ENCODE assay signal across 9 cellular contexts in the genomic region with DNA sequence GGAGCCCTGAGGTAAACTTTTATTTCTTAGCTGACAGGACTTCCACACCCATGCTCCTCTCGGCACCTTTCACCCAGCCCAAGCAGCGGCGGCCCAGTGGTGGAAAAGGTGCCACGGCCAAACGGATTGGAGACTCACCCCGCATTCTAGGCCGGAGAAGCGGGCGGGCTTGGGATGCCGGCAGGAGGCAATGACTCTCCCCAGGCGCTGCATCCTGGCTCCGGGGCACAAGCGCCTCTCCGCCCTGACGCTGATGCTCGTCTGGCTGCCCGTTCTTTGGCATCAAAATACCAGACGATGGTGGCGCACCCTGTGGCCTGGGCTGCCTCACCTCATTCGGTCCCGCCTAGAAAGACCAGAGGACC. TPM values are rescaled to one million over a fixed set of nuclear protein-coding genes. Genes with fewer than 3 reads are reported as not detected.
DNase-seq lines count a peak whose midpoint lies in the region; ATAC-seq and TF ChIP-seq lines count a peak whose summit lies in the region.
"Had no signal": no experiment of that assay in that cellular context is flagged by ENCODE, and none has a peak within 500 bp of the region (broad histone marks: within the 10 kb centered on the region; RNA-seq: fewer than 3 reads in every experiment).

No MANE protein-coding gene starts in this region.

- intact Hi-C loops in colonic mucosa (cut with DNase I), result no loop called here

- peak overlapping the region; percentile 54 for H3K4me3 ChIP-seq in AG04449 (ENCODE audit: low read depth, low read length)
- peak overlapping the region; percentile 19 for H3K4me3 ChIP-seq in colonic mucosa
- H3K4me3 ChIP-seq in mucosa of stomach (ENCODE audit: low read length), result no peak overlapping the region

- POLR2A ChIA-PET in AG04449 (lab: Yijun Ruan, JAX), result no interaction called here

- TF ChIP-seq CTCF in AG04449 (IDR thresholded peaks at IDR 0.05; ENCODE audit: insufficient read depth, low read length, missing control alignments) (no peak), colonic mucosa (IDR thresholded peaks at IDR 0.05) (no peak)

- CTCF ChIA-PET in AG04449 (lab: Yijun Ruan, JAX), result no interaction called here

- no peak for DNase-seq in AG04449 (ENCODE audit: low read depth, low spot score)
- DNase-seq in colonic mucosa, result no peak
- no peak for DNase-seq in AG08395 (ENCODE audit: low spot score)
- DNase-seq in middle frontal gyrus (ENCODE audit: extremely low spot score, low spot score), result no peak

- H3K9me3 ChIP-seq in colonic mucosa (peaks cover 13% of the 10 kb centered on the region), mucosa of stomach (ENCODE audit: control insufficient read depth, low read length) (peaks cover 4% of the 10 kb centered on the region)

- H3K27ac ChIP-seq in colonic mucosa, result no peak overlapping the region

- H3K27me3 ChIP-seq in colonic mucosa (no peaks in the 10 kb centered on the region), mucosa of stomach (ENCODE audit: control insufficient read depth, insufficient read depth, low read length) (no peaks in the 10 kb centered on the region)

- H3K9ac ChIP-seq in colonic mucosa (ENCODE audit: low read depth in 2 of 2, low read length in 2 of 2), result no peak overlapping the region
- H3K9ac ChIP-seq in mucosa of stomach (ENCODE audit: low read length), result peak overlapping the region; percentile 55

- no peaks in the 10 kb centered on the region for H3K4me1 ChIP-seq in colonic mucosa
- no peaks in the 10 kb centered on the region for H3K4me1 ChIP-seq in mucosa of stomach (ENCODE audit: control insufficient read depth, insufficient read depth, low read length)

- ATAC-seq in HG03196 (IDR thresholded peaks at IDR 0.05; ENCODE audit: unreplicated experiment) (peak; percentile 23), GM19467 (IDR thresholded peaks at IDR 0.05; ENCODE audit: unreplicated experiment) (no peak), HG02885 (IDR thresholded peaks at IDR 0.05; ENCODE audit: poor library complexity, unreplicated experiment) (no peak)

- no peaks in the 10 kb centered on the region for H3K36me3 ChIP-seq in colonic mucosa
- H3K36me3 ChIP-seq in mucosa of stomach (ENCODE audit: control insufficient read depth, insufficient read depth, low read length), result no peaks in the 10 kb centered on the region

RNA-seq across cellular contexts. Expression of gene ZNF606, which starts 6.7 kb away (rescaled TPM):
- total RNA-seq in colonic mucosa, result 10 to 100 TPM in 1 of 2 donors, 1 to 10 TPM in 1; 8.7 to 12.2 TPM

RNA-seq across cellular contexts. Expression of gene ZSCAN1, which starts 24.5 kb away (rescaled TPM):
- total RNA-seq in colonic mucosa, result not detected
- total RNA-seq: left colon had no signal

RNA-seq across cellular contexts. Expression of gene C19orf18, which starts 34.9 kb away (rescaled TPM):
- under 1 TPM; 0.27 to 0.86 TPM for total RNA-seq in colonic mucosa

RNA-seq across cellular contexts. Expression of gene ZNF135, which starts 49.8 kb away (rescaled TPM):
- total RNA-seq in colonic mucosa, result 1 to 10 TPM; 1.1 to 1.4 TPM
